Comparison of ENCODE assay signal across 24 cellular contexts in the genomic region with DNA sequence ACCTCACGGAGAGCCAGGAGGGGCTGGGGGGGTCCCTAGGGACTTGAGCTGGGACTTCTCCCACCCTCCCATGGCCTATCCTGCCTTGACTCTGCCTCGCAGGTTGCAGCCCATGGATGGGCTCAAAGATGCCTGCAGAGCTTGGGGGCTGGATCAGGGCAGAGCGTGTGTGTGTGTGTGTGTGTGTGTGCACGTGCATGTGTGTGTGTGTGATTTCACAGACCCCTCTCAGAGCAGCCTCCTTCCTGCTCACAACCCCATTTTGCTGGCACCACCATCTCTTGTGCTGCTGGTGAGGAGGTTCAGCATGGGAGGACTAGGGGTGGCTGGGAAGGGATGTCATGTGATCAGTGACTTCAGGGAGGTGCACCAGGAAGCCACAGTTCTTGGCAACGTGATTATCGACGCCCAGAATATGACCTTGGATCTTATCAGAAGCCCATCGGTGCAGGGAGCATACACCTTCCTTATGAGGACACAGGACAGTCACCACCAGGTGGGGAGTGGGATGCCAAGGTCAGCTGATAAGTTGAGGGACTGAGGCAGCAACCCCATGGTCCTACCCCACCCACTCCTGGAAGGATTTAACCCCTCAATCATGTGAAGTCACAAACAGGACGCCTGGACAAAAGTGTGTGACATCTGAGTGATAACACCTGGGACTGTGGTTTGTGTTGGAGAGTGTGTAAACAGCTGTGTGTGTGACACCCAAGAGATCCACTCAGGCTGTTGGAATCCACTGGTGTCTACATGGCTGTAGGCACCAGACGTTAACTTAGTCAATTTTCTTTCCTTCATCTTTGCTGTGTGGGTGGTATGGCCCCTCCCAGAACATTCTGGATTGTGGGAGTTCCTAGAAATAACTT. TPM values are rescaled to one million over a fixed set of nuclear protein-coding genes. Genes with fewer than 3 reads are reported as not detected.
DNase-seq lines count a peak whose midpoint lies in the region; ATAC-seq, FAIRE-seq and TF ChIP-seq lines count a peak whose summit lies in the region.
"Had no signal": no experiment of that assay in that cellular context is flagged by ENCODE, and none has a peak within 500 bp of the region (broad histone marks: within the 10 kb centered on the region; RNA-seq: fewer than 3 reads in every experiment).

No MANE protein-coding gene starts in this region.

- no peak for FAIRE-seq in GM12878 (lab: Jason Lieb, UNC)

- H4K91ac ChIP-seq in trophoblast cell (ENCODE audit: low read depth, low read length): no peak overlapping the region

- H3K4me1 ChIP-seq in GM12878 (ENCODE audit: control insufficient read depth, insufficient read depth, low read length) (peaks cover 24% of the 10 kb centered on the region), trophoblast cell (ENCODE audit: control insufficient read depth in 1 of 2, insufficient read depth in 2 of 2, low read length in 2 of 2) (no peaks in the 10 kb centered on the region)
- H3K4me1 ChIP-seq: Caco-2, heart right ventricle, left lung, parathyroid adenoma, upper lobe of right lung had no signal

- no peak for TF ChIP-seq CTCF in activated CD8-positive, alpha-beta T cell treated with anti-CD3 and anti-CD28 coated beads for 36 hours (IDR thresholded peaks at IDR 0.05)
- TF ChIP-seq CTCF in GM12878 (IDR thresholded peaks at IDR 0.05 in 2 of 3, conservative IDR thresholded peaks at IDR 0.05 in 1 of 3; ENCODE audit: control insufficient read depth in 2 of 3, extremely low read depth in 1 of 3, insufficient read depth in 1 of 3, low read depth in 3 of 3, low read length in 3 of 3): no peak

- H3K18ac ChIP-seq in trophoblast cell (ENCODE audit: low read length): no peak overlapping the region

- H2BK5ac ChIP-seq in trophoblast cell (ENCODE audit: low read depth, low read length, poor library complexity): no peak overlapping the region

- no peak overlapping the region for H3K27ac ChIP-seq in GM12878 (ENCODE audit: control insufficient read depth, insufficient read depth)
- no peak overlapping the region for H3K27ac ChIP-seq in trophoblast cell (ENCODE audit: low read depth, low read length)
- H3K27ac ChIP-seq: heart right ventricle, left lung, parathyroid adenoma, upper lobe of right lung had no signal

- intact Hi-C loops in activated CD8-positive, alpha-beta T cell treated with anti-CD3 and anti-CD28 coated beads for 36 hours (cut with micrococcal nuclease): no loop called here
- intact Hi-C loops in GM12878 (cut with micrococcal nuclease; ENCODE audit: unreplicated experiment): no loop called here

- DNase-seq in activated CD8-positive, alpha-beta T cell treated with anti-CD3 and anti-CD28 coated beads, Interleukin-2, amount 10 ng/mL, durations not matched to agents 7 days and 5 days: no peak
- DNase-seq in activated CD8-positive, alpha-beta T cell treated with anti-CD3 and anti-CD28 coated beads for 36 hours: no peak
- DNase-seq in GM12878 (ENCODE audit: low read depth, low spot score): no peak
- peak; percentile 18 for DNase-seq in myocyte (ENCODE audit: low read depth)
- no peak for DNase-seq in trophoblast cell
- DNase-seq in NCI-H128 (lab: John Stamatoyannopoulos, UW; ENCODE audit: unreplicated experiment): no peak
- DNase-seq: activated naive CD4-positive, alpha-beta T cell treated with anti-CD3 and anti-CD28 coated beads, Interleukin-2, amount 50 U/mL, for 16 hours; aorta; heart right ventricle; left lung; NCI-H1092 treated with DMSO at 0.1 percent for 48 hours; NCI-H2081 treated with DMSO at 0.1 percent for 48 hours; NCI-H446; PC-3; SIG-M5; upper lobe of right lung had no signal

- no peak overlapping the region for H3K14ac ChIP-seq in trophoblast cell (ENCODE audit: low read length)

- no peak for ATAC-seq in activated CD8-positive, alpha-beta T cell treated with anti-CD3 and anti-CD28 coated beads, Interleukin-2, amount 10 ng/mL, durations not matched to agents 7 days and 5 days
- no peak for ATAC-seq in activated CD8-positive, alpha-beta T cell treated with anti-CD3 and anti-CD28 coated beads for 36 hours
- 0 out of 3 replicates have a peak, but pooled peaks have one; percentile 12 for ATAC-seq in GM12878
- ATAC-seq: heart right ventricle; natural killer cell treated with Interleukin-12 subunit alpha and Interleukin-12 subunit beta and Interleukin-15 and Interleukin-18, amount 100 ng/mL, for 72 hours; PC-3; right cardiac atrium had no signal

- in situ Hi-C loops in GM12878 (cut with MboI): no loop called here

- H3K4me3 Mint-ChIP-seq in activated CD8-positive, alpha-beta T cell treated with anti-CD3 and anti-CD28 coated beads, Interleukin-2, amount 10 ng/mL, durations not matched to agents 7 days and 5 days: no peak overlapping the region
- no peak overlapping the region for H3K4me3 Mint-ChIP-seq in activated CD8-positive, alpha-beta T cell treated with anti-CD3 and anti-CD28 coated beads for 36 hours
- H3K4me3 Mint-ChIP-seq: activated T-helper 1 cell treated with anti-CD3 and anti-CD28 coated beads, Interleukin-12 subunit alpha, Interleukin-12 subunit beta, Interleukin-2, Interleukin-4 antibody, amounts not matched to agents 30 ng/mL and 10 ng/mL and 1 ng/mL, durations not matched to agents 14 hours and 24 hours and 36 hours; B cell; natural killer cell treated with Interleukin-12 subunit alpha and Interleukin-12 subunit beta and Interleukin-15 and Interleukin-18, amount 100 ng/mL, for 72 hours had no signal

- BruUV-seq in GM12878 (replicated peaks; lab: Mats Ljungman, UMichigan): no TSS peak

- RAD21 ChIA-PET in GM12878 (lab: Charles Lee; ENCODE audit: unreplicated experiment): no interaction called here

- SMC1A ChIA-PET in GM12878 (lab: Charles Lee; ENCODE audit: uncharacterized antibody, unreplicated experiment): no interaction called here

- H3K9me3 ChIP-seq in GM12878 (replicated peaks; ENCODE audit: control insufficient read depth, insufficient read depth, low read length) (no peaks in the 10 kb centered on the region), trophoblast cell (ENCODE audit: insufficient read depth, low read depth, low read length) (no peaks in the 10 kb centered on the region)
- H3K9me3 ChIP-seq: Caco-2, heart right ventricle, left lung, upper lobe of right lung had no signal

- H2BK120ac ChIP-seq in trophoblast cell (ENCODE audit: insufficient read depth, low read length, poor library complexity): no peak overlapping the region

- H2AFZ ChIP-seq in GM12878 (ENCODE audit: control insufficient read depth, low read depth, low read length): no peak overlapping the region; the same call in 1 of the 2 replicates
- H2AFZ ChIP-seq in trophoblast cell (ENCODE audit: insufficient read depth, low read length, poor library complexity): no peak overlapping the region
- H2AFZ ChIP-seq: parathyroid adenoma had no signal

- H3K4me2 ChIP-seq in GM12878 (ENCODE audit: control insufficient read depth, insufficient read depth) (no peak overlapping the region), trophoblast cell (ENCODE audit: low read length) (no peak overlapping the region)

- no peak overlapping the region for H4K12ac ChIP-seq in trophoblast cell (ENCODE audit: low read depth, low read length)

- no peak overlapping the region for H4K8ac ChIP-seq in trophoblast cell (ENCODE audit: low read depth, low read length)

- H2BK12ac ChIP-seq in trophoblast cell (ENCODE audit: low read length): no peak overlapping the region

- H3K9me3 Mint-ChIP-seq in activated CD8-positive, alpha-beta T cell treated with anti-CD3 and anti-CD28 coated beads, Interleukin-2, amount 10 ng/mL, durations not matched to agents 7 days and 5 days (ENCODE audit: insufficient read depth): no peaks in the 10 kb centered on the region
- H3K9me3 Mint-ChIP-seq in activated CD8-positive, alpha-beta T cell treated with anti-CD3 and anti-CD28 coated beads for 36 hours: no peaks in the 10 kb centered on the region
- H3K9me3 Mint-ChIP-seq: activated T-helper 1 cell treated with anti-CD3 and anti-CD28 coated beads, Interleukin-12 subunit alpha, Interleukin-12 subunit beta, Interleukin-2, Interleukin-4 antibody, amounts not matched to agents 30 ng/mL and 10 ng/mL and 1 ng/mL, durations not matched to agents 14 hours and 24 hours and 36 hours; natural killer cell treated with Interleukin-12 subunit alpha and Interleukin-12 subunit beta and Interleukin-15 and Interleukin-18, amount 100 ng/mL, for 72 hours had no signal

- H3K27me3 ChIP-seq in GM12878 (replicated peaks in 1 of 2; ENCODE audit: control insufficient read depth in 2 of 2, insufficient read depth in 2 of 2, low read length in 1 of 2) (no peaks in the 10 kb centered on the region), trophoblast cell (ENCODE audit: insufficient read depth, low read length) (no peaks in the 10 kb centered on the region)
- H3K27me3 ChIP-seq: heart right ventricle, left lung, upper lobe of right lung had no signal

- no peak for TF ChIP-seq EP300 in GM12878 (IDR thresholded peaks at IDR 0.05; ENCODE audit: borderline replicate concordance in 1 of 2, control insufficient read depth in 1 of 2, low read depth in 2 of 2, low read length in 2 of 2)

- H4K20me1 ChIP-seq in GM12878 (ENCODE audit: control insufficient read depth, insufficient read depth): no peaks in the 10 kb centered on the region

- H3K9ac ChIP-seq in GM12878 (ENCODE audit: control insufficient read depth, insufficient read depth, low read length): no peak overlapping the region
- H3K9ac ChIP-seq in trophoblast cell (ENCODE audit: low read length): no peak overlapping the region
- H3K9ac ChIP-seq: parathyroid adenoma had no signal

- H3K23ac ChIP-seq in trophoblast cell (ENCODE audit: low read length): no peak overlapping the region

- H3K79me2 ChIP-seq in GM12878 (ENCODE audit: control insufficient read depth, insufficient read depth, low read length) (no peaks in the 10 kb centered on the region), trophoblast cell (ENCODE audit: control insufficient read depth, insufficient read depth, low read length, poor library complexity) (no peaks in the 10 kb centered on the region)
- H3K79me2 ChIP-seq: parathyroid adenoma had no signal

- H2AK5ac ChIP-seq in trophoblast cell (ENCODE audit: low read length): no peak overlapping the region

- peak overlapping the region; percentile 28 for H3K27ac Mint-ChIP-seq in activated CD8-positive, alpha-beta T cell treated with anti-CD3 and anti-CD28 coated beads, Interleukin-2, amount 10 ng/mL, durations not matched to agents 7 days and 5 days
- no peak overlapping the region for H3K27ac Mint-ChIP-seq in activated CD8-positive, alpha-beta T cell treated with anti-CD3 and anti-CD28 coated beads for 36 hours
- H3K27ac Mint-ChIP-seq: activated T-helper 1 cell treated with anti-CD3 and anti-CD28 coated beads, Interleukin-12 subunit alpha, Interleukin-12 subunit beta, Interleukin-2, Interleukin-4 antibody, amounts not matched to agents 30 ng/mL and 10 ng/mL and 1 ng/mL, durations not matched to agents 14 hours and 24 hours and 36 hours; natural killer cell treated with Interleukin-12 subunit alpha and Interleukin-12 subunit beta and Interleukin-15 and Interleukin-18, amount 100 ng/mL, for 72 hours had no signal

- POLR2A ChIA-PET in activated CD8-positive, alpha-beta T cell treated with anti-CD3 and anti-CD28 coated beads, Interleukin-2, amount 10 ng/mL, durations not matched to agents 7 days and 5 days (lab: Charles Lee): no interaction called here
- POLR2A ChIA-PET in activated CD8-positive, alpha-beta T cell treated with anti-CD3 and anti-CD28 coated beads for 36 hours (lab: Charles Lee): no interaction called here
- POLR2A ChIA-PET in GM12878 (lab: Charles Lee): no interaction called here

- H3K4me1 Mint-ChIP-seq in activated CD8-positive, alpha-beta T cell treated with anti-CD3 and anti-CD28 coated beads, Interleukin-2, amount 10 ng/mL, durations not matched to agents 7 days and 5 days (ENCODE audit: low read depth): peaks cover 14% of the 10 kb centered on the region
- H3K4me1 Mint-ChIP-seq in activated CD8-positive, alpha-beta T cell treated with anti-CD3 and anti-CD28 coated beads for 36 hours (ENCODE audit: low read depth): peaks cover 5% of the 10 kb centered on the region
- H3K4me1 Mint-ChIP-seq: B cell had no signal

- H3K4me3 ChIP-seq in GM12878 (no peak overlapping the region), trophoblast cell (ENCODE audit: low read depth, low read length) (no peak overlapping the region)
- H3K4me3 ChIP-seq: heart right ventricle, left lung, upper lobe of right lung had no signal

- no peak overlapping the region for H3K4ac ChIP-seq in trophoblast cell (ENCODE audit: low read depth, low read length)

- H3K79me1 ChIP-seq in trophoblast cell (ENCODE audit: low read length): no peaks in the 10 kb centered on the region

- TF ChIP-seq POLR2A in GM12878 (IDR thresholded peaks at IDR 0.05; ENCODE audit: low read depth, low read length): no peak

- TF ChIP-seq RAD21 in GM12878 (IDR thresholded peaks at IDR 0.05; ENCODE audit: insufficient read depth, low read depth, low read length): no peak

- 37% methylated on average over 10 of the region's 10 CpGs for WGBS in GM12878 (ENCODE audit: insufficient coverage, insufficient replicate concordance, low lambda C conversion rate, missing lambda C conversion rate)
- no CpG with 5 or more reads among the region's 10 CpGs for WGBS in trophoblast cell (ENCODE audit: extremely low coverage, insufficient coverage, insufficient read length)

- H3K27me3 Mint-ChIP-seq in activated CD8-positive, alpha-beta T cell treated with anti-CD3 and anti-CD28 coated beads, Interleukin-2, amount 10 ng/mL, durations not matched to agents 7 days and 5 days (ENCODE audit: low read depth): peaks cover 5% of the 10 kb centered on the region
- H3K27me3 Mint-ChIP-seq in activated CD8-positive, alpha-beta T cell treated with anti-CD3 and anti-CD28 coated beads for 36 hours: no peaks in the 10 kb centered on the region
- H3K27me3 Mint-ChIP-seq: B cell had no signal

- H3K36me3 ChIP-seq in GM12878 (ENCODE audit: control insufficient read depth in 2 of 2, insufficient read depth in 2 of 2, low read length in 1 of 2) (no peaks in the 10 kb centered on the region), trophoblast cell (ENCODE audit: control insufficient read depth in 1 of 2, insufficient read depth in 2 of 2, low read length in 2 of 2) (no peaks in the 10 kb centered on the region)
- H3K36me3 ChIP-seq: heart right ventricle, left lung, upper lobe of right lung had no signal

- CTCF ChIA-PET in activated CD8-positive, alpha-beta T cell treated with anti-CD3 and anti-CD28 coated beads, Interleukin-2, amount 10 ng/mL, durations not matched to agents 7 days and 5 days (lab: Charles Lee): no interaction called here
- CTCF ChIA-PET in activated CD8-positive, alpha-beta T cell treated with anti-CD3 and anti-CD28 coated beads for 36 hours (lab: Charles Lee): no interaction called here
- CTCF ChIA-PET in GM12878 (lab: Yijun Ruan, JAX): interaction anchor here (1.1 kb wide), 2 partner anchors 57 to 213 kb away, joined by 3 read pairs; a partner anchor contains a TSS

- H3K36me3 Mint-ChIP-seq in activated CD8-positive, alpha-beta T cell treated with anti-CD3 and anti-CD28 coated beads, Interleukin-2, amount 10 ng/mL, durations not matched to agents 7 days and 5 days (ENCODE audit: low read depth): no peaks in the 10 kb centered on the region
- no peaks in the 10 kb centered on the region for H3K36me3 Mint-ChIP-seq in activated CD8-positive, alpha-beta T cell treated with anti-CD3 and anti-CD28 coated beads for 36 hours (ENCODE audit: low read depth)
- H3K36me3 Mint-ChIP-seq: natural killer cell treated with Interleukin-12 subunit alpha and Interleukin-12 subunit beta and Interleukin-15 and Interleukin-18, amount 100 ng/mL, for 72 hours had no signal

RNA-seq across cellular contexts. Expression of a gene that starts 1.8 kb away (rescaled TPM):
- 1 to 10 TPM; 7.1 to 7.5 TPM for total RNA-seq in activated CD8-positive, alpha-beta T cell treated with anti-CD3 and anti-CD28 coated beads, Interleukin-2, amount 10 ng/mL, durations not matched to agents 7 days and 5 days
- 1 to 10 TPM; 6.6 to 7.6 TPM for total RNA-seq in activated CD8-positive, alpha-beta T cell treated with anti-CD3 and anti-CD28 coated beads for 36 hours
- 0.95 and 1.0 TPM in 2 replicates for total RNA-seq in GM12878 (2013; cell fraction: nucleolus; rRNA removed)
- 4.7 TPM in 2 replicates for total RNA-seq in GM12878 (2014; rRNA removed)
- total RNA-seq in GM12878 (2014; rRNA removed; fragmentation: Illumina TruSeq; extraction: Trizol): 2.7 and 4.2 TPM in 2 replicates
- total RNA-seq in GM12878 (2021): 3.3 and 4.0 TPM in 2 replicates
- polyA plus RNA-seq in GM12878 (2011; ENCODE audit: low read depth): 6.5 TPM
- polyA plus RNA-seq in GM12878 (2011; rRNA removed): 0.24 and 0.77 TPM in 2 replicates
- 0.25 and 0.70 TPM in 2 replicates for polyA plus RNA-seq in GM12878 (2011; cell fraction: cytosol; rRNA removed)
- polyA plus RNA-seq in GM12878 (2011; cell fraction: nucleus; rRNA removed): 1.5 and 2.4 TPM in 2 replicates
- 11.2 and 13.3 TPM in 2 replicates for polyA plus RNA-seq in GM12878 (2012)
- polyA plus RNA-seq in GM12878 (2014; fragmentation: Illumina TruSeq; extraction: Trizol): 0.27 and 1.6 TPM in 2 replicates
- polyA plus RNA-seq in GM12878 (2014; fragmentation: Nextera tagmentation; extraction: Ambion mirVana): 1 to 10 TPM; 1.3 TPM
- 5.5 and 7.1 TPM in 2 replicates for polyA plus RNA-seq in GM12878 (2014; rRNA removed)
- polyA plus RNA-seq in GM12878 (2016; fragmentation: Nextera tagmentation; extraction: Ambion mirVana): 1 to 10 TPM; 1.1 to 1.4 TPM
- polyA minus RNA-seq in GM12878 (2011; rRNA and poly(A)+ RNA removed): 0.15 TPM in 1 of 2 replicates, not detected in the other
- not detected in 2 replicates for polyA minus RNA-seq in GM12878 (2011; cell fraction: cytosol; rRNA and poly(A)+ RNA removed)
- not detected in 2 replicates for polyA minus RNA-seq in GM12878 (2011; cell fraction: nucleus; rRNA and poly(A)+ RNA removed)
- not detected in 2 replicates for total RNA-seq in myocyte
- not detected for polyA plus RNA-seq in myocyte (2012)
- 0.10 and 0.29 TPM in 2 replicates for polyA plus RNA-seq in trophoblast cell (2013)
- total RNA-seq: A172, Daoy had no signal

RNA-seq across cellular contexts. Expression of a gene that starts 19.2 kb away (rescaled TPM):
- 10 to 100 TPM; 36.3 to 36.6 TPM for total RNA-seq in activated CD8-positive, alpha-beta T cell treated with anti-CD3 and anti-CD28 coated beads, Interleukin-2, amount 10 ng/mL, durations not matched to agents 7 days and 5 days
- 10 to 100 TPM; 14.0 to 14.5 TPM for total RNA-seq in activated CD8-positive, alpha-beta T cell treated with anti-CD3 and anti-CD28 coated beads for 36 hours
- total RNA-seq in GM12878 (2013; cell fraction: nucleolus; rRNA removed): 3.2 and 4.1 TPM in 2 replicates
- total RNA-seq in GM12878 (2014; rRNA removed): 11.9 and 16.2 TPM in 2 replicates
- 6.8 and 8.1 TPM in 2 replicates for total RNA-seq in GM12878 (2014; rRNA removed; fragmentation: Illumina TruSeq; extraction: Trizol)
- 32.5 and 34.9 TPM in 2 replicates for total RNA-seq in GM12878 (2021)
- polyA plus RNA-seq in GM12878 (2011; ENCODE audit: low read depth): 1.0 TPM
- polyA plus RNA-seq in GM12878 (2011; rRNA removed): 2.5 and 4.7 TPM in 2 replicates
- 11.3 and 19.5 TPM in 2 replicates for polyA plus RNA-seq in GM12878 (2011; cell fraction: cytosol; rRNA removed)
- polyA plus RNA-seq in GM12878 (2011; cell fraction: nucleus; rRNA removed): 9.7 and 16.3 TPM in 2 replicates
- polyA plus RNA-seq in GM12878 (2012): 11.1 and 12.5 TPM in 2 replicates
- polyA plus RNA-seq in GM12878 (2014; fragmentation: Illumina TruSeq; extraction: Trizol): 0.40 and 2.9 TPM in 2 replicates
- 1 to 10 TPM in 1 of 2 experiments, under 1 TPM in 1; 0.16 to 1.7 TPM for polyA plus RNA-seq in GM12878 (2014; fragmentation: Nextera tagmentation; extraction: Ambion mirVana)
- polyA plus RNA-seq in GM12878 (2014; rRNA removed): 26.3 and 27.0 TPM in 2 replicates
- polyA plus RNA-seq in GM12878 (2016; fragmentation: Nextera tagmentation; extraction: Ambion mirVana): 10 to 100 TPM; 28.6 to 44.6 TPM
- polyA minus RNA-seq in GM12878 (2011; rRNA and poly(A)+ RNA removed): 5.1 and 7.9 TPM in 2 replicates
- 5.9 and 11.5 TPM in 2 replicates for polyA minus RNA-seq in GM12878 (2011; cell fraction: cytosol; rRNA and poly(A)+ RNA removed)
- polyA minus RNA-seq in GM12878 (2011; cell fraction: nucleus; rRNA and poly(A)+ RNA removed): 1.8 and 4.2 TPM in 2 replicates
- 20.4 and 32.5 TPM in 2 replicates for total RNA-seq in myocyte
- 13.7 TPM for polyA plus RNA-seq in myocyte (2012)
- 12.0 TPM in 2 replicates for polyA plus RNA-seq in trophoblast cell (2013)

RNA-seq across cellular contexts. Expression of a gene that starts 23.6 kb away (rescaled TPM):
- 100 to 1,000 TPM; 127 to 129 TPM for total RNA-seq in activated CD8-positive, alpha-beta T cell treated with anti-CD3 and anti-CD28 coated beads, Interleukin-2, amount 10 ng/mL, durations not matched to agents 7 days and 5 days
- total RNA-seq in activated CD8-positive, alpha-beta T cell treated with anti-CD3 and anti-CD28 coated beads for 36 hours: 100 to 1,000 TPM; 112 TPM
- total RNA-seq in GM12878 (2013; cell fraction: nucleolus; rRNA removed): 14.2 and 15.0 TPM in 2 replicates
- 54.8 and 58.4 TPM in 2 replicates for total RNA-seq in GM12878 (2014; rRNA removed)
- 46.1 and 47.9 TPM in 2 replicates for total RNA-seq in GM12878 (2014; rRNA removed; fragmentation: Illumina TruSeq; extraction: Trizol)
- 78.1 and 81.4 TPM in 2 replicates for total RNA-seq in GM12878 (2021)
- polyA plus RNA-seq in GM12878 (2011; ENCODE audit: low read depth): 25.0 TPM
- 32.4 and 44.0 TPM in 2 replicates for polyA plus RNA-seq in GM12878 (2011; rRNA removed)
- polyA plus RNA-seq in GM12878 (2011; cell fraction: cytosol; rRNA removed): 57.8 and 59.5 TPM in 2 replicates
- 41.6 and 51.2 TPM in 2 replicates for polyA plus RNA-seq in GM12878 (2011; cell fraction: nucleus; rRNA removed)
- polyA plus RNA-seq in GM12878 (2012): 38.6 and 41.4 TPM in 2 replicates
- polyA plus RNA-seq in GM12878 (2014; fragmentation: Illumina TruSeq; extraction: Trizol): 44.7 and 71.4 TPM in 2 replicates
- 10 to 100 TPM; 21.2 to 34.3 TPM for polyA plus RNA-seq in GM12878 (2014; fragmentation: Nextera tagmentation; extraction: Ambion mirVana)
- 77.6 and 80.6 TPM in 2 replicates for polyA plus RNA-seq in GM12878 (2014; rRNA removed)
- 100 to 1,000 TPM; 105 to 107 TPM for polyA plus RNA-seq in GM12878 (2016; fragmentation: Nextera tagmentation; extraction: Ambion mirVana)
- 23.2 and 37.9 TPM in 2 replicates for polyA minus RNA-seq in GM12878 (2011; rRNA and poly(A)+ RNA removed)
- 17.2 and 25.3 TPM in 2 replicates for polyA minus RNA-seq in GM12878 (2011; cell fraction: cytosol; rRNA and poly(A)+ RNA removed)
- 15.6 and 19.2 TPM in 2 replicates for polyA minus RNA-seq in GM12878 (2011; cell fraction: nucleus; rRNA and poly(A)+ RNA removed)
- 0.75 and 1.8 TPM in 2 replicates for total RNA-seq in myocyte
- 1.3 TPM for polyA plus RNA-seq in myocyte (2012)
- polyA plus RNA-seq in trophoblast cell (2013): 23.9 and 24.5 TPM in 2 replicates

RNA-seq across cellular contexts. Expression of a gene that starts 23.8 kb away (rescaled TPM):
- 10 to 100 TPM; 28.0 to 28.8 TPM for total RNA-seq in activated CD8-positive, alpha-beta T cell treated with anti-CD3 and anti-CD28 coated beads, Interleukin-2, amount 10 ng/mL, durations not matched to agents 7 days and 5 days
- total RNA-seq in activated CD8-positive, alpha-beta T cell treated with anti-CD3 and anti-CD28 coated beads for 36 hours: 10 to 100 TPM; 27.1 to 28.2 TPM
- total RNA-seq in GM12878 (2013; cell fraction: nucleolus; rRNA removed): 48.0 and 48.2 TPM in 2 replicates
- total RNA-seq in GM12878 (2014; rRNA removed) (31.7 and 37.2 TPM in 2 replicates), GM12878 (2014; rRNA removed; fragmentation: Illumina TruSeq; extraction: Trizol) (11.0 and 13.8 TPM in 2 replicates), GM12878 (2021) (29.0 and 31.3 TPM in 2 replicates), myocyte (39.8 and 48.1 TPM in 2 replicates)
- polyA plus RNA-seq in GM12878 (2011; ENCODE audit: low read depth): 19.0 TPM
- polyA plus RNA-seq in GM12878 (2011; rRNA removed) (13.0 and 24.7 TPM in 2 replicates), GM12878 (2014; fragmentation: Illumina TruSeq; extraction: Trizol) (9.7 and 20.5 TPM in 2 replicates), GM12878 (2014; fragmentation: Nextera tagmentation; extraction: Ambion mirVana) (1 to 10 TPM; 2.2 to 5.6 TPM), GM12878 (2014; rRNA removed) (29.3 and 38.0 TPM in 2 replicates), GM12878 (2016; fragmentation: Nextera tagmentation; extraction: Ambion mirVana) (10 to 100 TPM; 36.6 to 37.8 TPM)
- polyA plus RNA-seq in GM12878 (2011; cell fraction: cytosol; rRNA removed): 31.1 and 31.3 TPM in 2 replicates
- 66.5 and 81.1 TPM in 2 replicates for polyA plus RNA-seq in GM12878 (2011; cell fraction: nucleus; rRNA removed)
- polyA plus RNA-seq in GM12878 (2012): 32.6 and 52.6 TPM in 2 replicates
- 24.6 and 30.6 TPM in 2 replicates for polyA minus RNA-seq in GM12878 (2011; rRNA and poly(A)+ RNA removed)
- polyA minus RNA-seq in GM12878 (2011; cell fraction: cytosol; rRNA and poly(A)+ RNA removed): 14.3 and 16.2 TPM in 2 replicates
- polyA minus RNA-seq in GM12878 (2011; cell fraction: nucleus; rRNA and poly(A)+ RNA removed): 36.6 and 64.6 TPM in 2 replicates
- polyA plus RNA-seq in myocyte (2012): 50.2 TPM
- 66.5 and 69.3 TPM in 2 replicates for polyA plus RNA-seq in trophoblast cell (2013)

RNA-seq across cellular contexts. Expression of a gene that starts 33.0 kb away (rescaled TPM):
- 10 to 100 TPM; 21.2 to 25.7 TPM for total RNA-seq in activated CD8-positive, alpha-beta T cell treated with anti-CD3 and anti-CD28 coated beads, Interleukin-2, amount 10 ng/mL, durations not matched to agents 7 days and 5 days
- total RNA-seq in activated CD8-positive, alpha-beta T cell treated with anti-CD3 and anti-CD28 coated beads for 36 hours: 1 to 10 TPM; 4.7 to 5.7 TPM
- 9.9 and 10.9 TPM in 2 replicates for total RNA-seq in GM12878 (2013; cell fraction: nucleolus; rRNA removed)
- total RNA-seq in GM12878 (2014; rRNA removed): 17.7 and 18.4 TPM in 2 replicates
- 10.0 and 11.4 TPM in 2 replicates for total RNA-seq in GM12878 (2014; rRNA removed; fragmentation: Illumina TruSeq; extraction: Trizol)
- total RNA-seq in GM12878 (2021): 23.4 and 24.0 TPM in 2 replicates
- 4.9 TPM for polyA plus RNA-seq in GM12878 (2011; ENCODE audit: low read depth)
- 0.39 and 2.7 TPM in 2 replicates for polyA plus RNA-seq in GM12878 (2011; rRNA removed)
- polyA plus RNA-seq in GM12878 (2011; cell fraction: cytosol; rRNA removed): 12.2 and 13.6 TPM in 2 replicates
- 7.6 and 10.8 TPM in 2 replicates for polyA plus RNA-seq in GM12878 (2011; cell fraction: nucleus; rRNA removed)
- polyA plus RNA-seq in GM12878 (2012): 11.9 and 13.4 TPM in 2 replicates
- polyA plus RNA-seq in GM12878 (2014; fragmentation: Illumina TruSeq; extraction: Trizol): 0.35 and 14.8 TPM in 2 replicates
- 1 to 10 TPM; 2.4 to 3.3 TPM for polyA plus RNA-seq in GM12878 (2014; fragmentation: Nextera tagmentation; extraction: Ambion mirVana)
- polyA plus RNA-seq in GM12878 (2014; rRNA removed): 17.4 and 18.3 TPM in 2 replicates
- polyA plus RNA-seq in GM12878 (2016; fragmentation: Nextera tagmentation; extraction: Ambion mirVana): 10 to 100 TPM; 18.3 to 19.8 TPM
- polyA minus RNA-seq in GM12878 (2011; rRNA and poly(A)+ RNA removed): 3.1 and 6.1 TPM in 2 replicates
- polyA minus RNA-seq in GM12878 (2011; cell fraction: cytosol; rRNA and poly(A)+ RNA removed): 2.3 and 3.7 TPM in 2 replicates
- polyA minus RNA-seq in GM12878 (2011; cell fraction: nucleus; rRNA and poly(A)+ RNA removed): 2.2 and 2.6 TPM in 2 replicates
- total RNA-seq in myocyte: 12.5 and 21.3 TPM in 2 replicates
- polyA plus RNA-seq in myocyte (2012): 21.8 TPM
- polyA plus RNA-seq in trophoblast cell (2013): 14.6 and 14.9 TPM in 2 replicates
